In the genomic region with DNA sequence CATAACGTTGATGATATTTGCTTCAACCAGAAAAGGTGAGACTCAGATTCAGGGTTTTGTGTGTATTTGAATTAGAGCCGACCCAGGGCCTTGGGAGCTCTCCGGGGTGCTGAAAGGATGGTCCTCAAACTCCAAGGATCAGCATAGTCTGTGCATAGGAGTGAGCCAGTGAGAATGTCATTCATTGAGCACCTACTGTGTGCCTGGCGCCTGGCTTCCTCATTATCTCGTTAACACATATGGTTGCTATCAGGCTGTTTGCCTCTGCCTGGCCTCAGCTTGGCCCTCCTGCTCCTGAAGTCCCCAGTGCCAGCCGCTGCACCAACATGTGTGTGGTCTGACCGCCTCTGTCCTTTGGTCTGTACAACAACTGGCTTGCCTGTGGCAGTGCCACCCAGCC, we compare ENCODE assay signal across 12 cellular contexts. TPM values are rescaled to one million over a fixed set of nuclear protein-coding genes. Genes with fewer than 3 reads are reported as not detected.
A peak's percentile ranks its signal among the peaks of the same experiment; 100 is the strongest.
DNase-seq lines count a peak whose midpoint lies in the region; ATAC-seq and TF ChIP-seq lines count a peak whose summit lies in the region.
"Had no signal": no experiment of that assay in that cellular context is flagged by ENCODE, and none has a peak within 500 bp of the region (broad histone marks: within the 10 kb centered on the region; RNA-seq: fewer than 3 reads in every experiment).

No MANE protein-coding gene starts in this region.

- no peak overlapping the region for H3K4me3 ChIP-seq in GM12865 (ENCODE audit: low read depth, low read length)

- CTCF ChIA-PET in MCF 10A (lab: Yijun Ruan, JAX) = interaction anchor here (0.6 to 1.0 kb wide), 3 partner anchors 321 to 413 kb away, joined by 3 to 4 read pairs (median 3); no protein-coding TSS in a partner anchor

- no peaks in the 10 kb centered on the region for H3K9me3 Mint-ChIP-seq in MCF 10A (ENCODE audit: unreplicated experiment)

- peak; percentile 28 for DNase-seq in GM12865 (ENCODE audit: low read depth)
- peak; percentile 6 for DNase-seq in LHCN-M2 (ENCODE audit: low read depth)
- peak; percentile 58 for DNase-seq in MCF 10A (ENCODE audit: unreplicated experiment)
- peak; percentile 29 for DNase-seq in mucosa of gallbladder (ENCODE audit: low spot score)
- DNase-seq in superior temporal gyrus (ENCODE audit: extremely low spot score) = no peak
- no peak for DNase-seq in NCI-H345 (lab: John Stamatoyannopoulos, UW)
- DNase-seq: SHP77 treated with DMSO at 0.1 percent for 48 hours had no signal

- intact Hi-C loops in MCF 10A (cut with micrococcal nuclease) = no loop called here

- H3K27ac Mint-ChIP-seq in MCF 10A (ENCODE audit: low read depth, unreplicated experiment) = no peak overlapping the region
- H3K27ac Mint-ChIP-seq: activated T-helper 17 cell treated with anti-CD3 and anti-CD28 coated beads, Interleukin-2, amount 50 U/mL, for 72 hours had no signal

- no peaks in the 10 kb centered on the region for H3K27me3 Mint-ChIP-seq in MCF 10A (ENCODE audit: insufficient read depth, unreplicated experiment)

- H3K36me3 Mint-ChIP-seq in MCF 10A (ENCODE audit: insufficient read depth, unreplicated experiment) = peaks cover 4% of the 10 kb centered on the region

- no peak for ATAC-seq in GM21390 (IDR thresholded peaks at IDR 0.05; ENCODE audit: unreplicated experiment)
- no peak for ATAC-seq in HG03439 (IDR thresholded peaks at IDR 0.05; ENCODE audit: unreplicated experiment)
- ATAC-seq: activated T-helper 17 cell treated with anti-CD3 and anti-CD28 coated beads, Interleukin-2, amount 50 U/mL, for 72 hours; esophagus mucosa had no signal

- no peaks in the 10 kb centered on the region for H3K4me1 Mint-ChIP-seq in MCF 10A (ENCODE audit: insufficient read depth, unreplicated experiment)
- H3K4me1 Mint-ChIP-seq: activated T-helper 17 cell treated with anti-CD3 and anti-CD28 coated beads, Interleukin-2, amount 50 U/mL, for 72 hours had no signal

- BruUV-seq in MCF 10A (replicated peaks; lab: Mats Ljungman, UMichigan) = no TSS peak

- no peak overlapping the region for H3K4me3 Mint-ChIP-seq in MCF 10A (ENCODE audit: unreplicated experiment)
- H3K4me3 Mint-ChIP-seq: activated T-helper 17 cell treated with anti-CD3 and anti-CD28 coated beads, Interleukin-2, amount 50 U/mL, for 72 hours had no signal

- POLR2A ChIA-PET in MCF 10A (lab: Yijun Ruan, JAX) = no interaction called here

- TF ChIP-seq CTCF in GM12865 (IDR thresholded peaks at IDR 0.05; ENCODE audit: insufficient read depth, low read depth, low read length, missing control alignments) (no peak), MCF 10A (IDR thresholded peaks at IDR 0.05; ENCODE audit: unreplicated experiment) (no peak)

RNA-seq across cellular contexts. Expression of gene JAKMIP1, which starts 25.1 kb away (rescaled TPM):
- total RNA-seq in LHCN-M2 (2014; rRNA removed) (not detected in 2 replicates), MCF 10A (2022) (not detected in 2 replicates), mucosa of gallbladder (0.37 TPM)
- not detected for polyA plus RNA-seq in LHCN-M2 (2012)
- total RNA-seq: esophagus mucosa, HT1080 had no signal

RNA-seq across cellular contexts. Expression of gene WFS1, which starts 44.2 kb away (rescaled TPM):
- 19.5 and 23.3 TPM in 2 replicates for total RNA-seq in LHCN-M2 (2014; rRNA removed)
- polyA plus RNA-seq in LHCN-M2 (2012) = 22.4 TPM
- total RNA-seq in MCF 10A (2022) = 41.7 and 62.4 TPM in 2 replicates
- total RNA-seq in mucosa of gallbladder = 109 TPM

Comparison
In these comparisons a context has a peak if more than half of its experiments do, and no peak if none do; other contexts are left out.
1. DNase-seq: peak in GM12865 (single experiment), LHCN-M2 (single experiment), MCF 10A (single experiment) and mucosa of gallbladder (single experiment); none in superior temporal gyrus (single experiment) and NCI-H345 (single experiment).